In genomic region chr2:168731550-168732128, GRCh38 we compare ENCODE assay signal across 1 cellular context.
TF ChIP-seq lines count a peak whose summit lies in the region.

No MANE protein-coding gene starts in this region.

TF ChIP-seq in K562, 482 proteins besides CTCF, POLR2A, EP300 and RAD21:
- TF ChIP-seq MAFK (IDR thresholded peaks at IDR 0.05; ENCODE audit: low read length) = peak; percentile 98
- 0 out of 2 replicates have a peak, but pooled peaks have one; percentile 16 for TF ChIP-seq VEZF1 (CRISPR knock-in tag; IDR thresholded peaks at IDR 0.05)
- TF ChIP-seq JUND (IDR thresholded peaks at IDR 0.05; ENCODE audit: borderline replicate concordance, low read depth, low read length) = peak; percentile 75
- TF ChIP-seq JUND (tag; IDR thresholded peaks at IDR 0.05; ENCODE audit: borderline replicate concordance, low read depth, low read length) = peak; percentile 50; the same call in 1 of the 3 replicates
- TF ChIP-seq SP2 (IDR thresholded peaks at IDR 0.05; ENCODE audit: extremely low read depth, low read depth, low read length, poor library complexity, severe bottlenecking) = no peak
- peak; percentile 15; the same call in 1 of the 2 replicates for TF ChIP-seq NFE2 (IDR thresholded peaks at IDR 0.05; ENCODE audit: low read depth)
- no peak for TF ChIP-seq DEAF1 (CRISPR knock-in tag; IDR thresholded peaks at IDR 0.05)
- no peak for TF ChIP-seq E4F1 (CRISPR knock-in tag; IDR thresholded peaks at IDR 0.05; ENCODE audit: borderline replicate concordance)
- TF ChIP-seq ATF3 (IDR thresholded peaks at IDR 0.05) = peak; percentile 71
- no peak for TF ChIP-seq ATF3 (CRISPR knock-in tag; conservative IDR thresholded peaks at IDR 0.05)
- TF ChIP-seq MAFG (tag; conservative IDR thresholded peaks at IDR 0.05) = peak; percentile 96
- peak; percentile 81 for TF ChIP-seq FOSL1 (tag; conservative IDR thresholded peaks at IDR 0.05)
- no peak for TF ChIP-seq SNRNP70 (optimal IDR thresholded peaks at IDR 0.05; ENCODE audit: low read depth, low read length)
- peak; percentile 53; the same call in 1 of the 2 replicates for TF ChIP-seq JUN (IDR thresholded peaks at IDR 0.05; ENCODE audit: borderline replicate concordance, low read depth, low read length)
- no peak for TF ChIP-seq JUN (CRISPR knock-in tag; IDR thresholded peaks at IDR 0.05; ENCODE audit: borderline replicate concordance)
- peak; percentile 98 for TF ChIP-seq MAFF (IDR thresholded peaks at IDR 0.05; ENCODE audit: low read length)
- TF ChIP-seq C11orf30 (IDR thresholded peaks at IDR 0.05; ENCODE audit: low read depth) = peak; percentile 95
- TF ChIP-seq ZNF316 (IDR thresholded peaks at IDR 0.05) = peak; percentile 96
- no peak for TF ChIP-seq FOXP4 (CRISPR knock-in tag; IDR thresholded peaks at IDR 0.05; ENCODE audit: borderline replicate concordance)
